9 cellular contexts compared by ENCODE assay signal in genomic region chr19:50639121-50640112, GRCh38. TPM values are rescaled to one million over a fixed set of nuclear protein-coding genes. Genes with fewer than 3 reads are reported as not detected.
DNase-seq lines count a peak whose midpoint lies in the region; ATAC-seq lines count a peak whose summit lies in the region.
"Had no signal": no experiment of that assay in that cellular context is flagged by ENCODE, and none has a peak within 500 bp of the region (broad histone marks: within the 10 kb centered on the region; RNA-seq: fewer than 3 reads in every experiment).

A gene with protein sequence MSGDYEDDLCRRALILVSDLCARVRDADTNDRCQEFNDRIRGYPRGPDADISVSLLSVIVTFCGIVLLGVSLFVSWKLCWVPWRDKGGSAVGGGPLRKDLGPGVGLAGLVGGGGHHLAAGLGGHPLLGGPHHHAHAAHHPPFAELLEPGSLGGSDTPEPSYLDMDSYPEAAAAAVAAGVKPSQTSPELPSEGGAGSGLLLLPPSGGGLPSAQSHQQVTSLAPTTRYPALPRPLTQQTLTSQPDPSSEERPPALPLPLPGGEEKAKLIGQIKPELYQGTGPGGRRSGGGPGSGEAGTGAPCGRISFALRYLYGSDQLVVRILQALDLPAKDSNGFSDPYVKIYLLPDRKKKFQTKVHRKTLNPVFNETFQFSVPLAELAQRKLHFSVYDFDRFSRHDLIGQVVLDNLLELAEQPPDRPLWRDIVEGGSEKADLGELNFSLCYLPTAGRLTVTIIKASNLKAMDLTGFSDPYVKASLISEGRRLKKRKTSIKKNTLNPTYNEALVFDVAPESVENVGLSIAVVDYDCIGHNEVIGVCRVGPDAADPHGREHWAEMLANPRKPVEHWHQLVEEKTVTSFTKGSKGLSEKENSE (minus strand): TSS chr19:50639881. CDS start chr19:50637411, 2,470 bp downstream.

- H3K27ac ChIP-seq in trophoblast cell (ENCODE audit: low read depth, low read length): no peak within 1 kb of the TSS

- H2BK12ac ChIP-seq in trophoblast cell (ENCODE audit: low read length): no peak within 1 kb of the TSS

- peak; percentile 90 for ATAC-seq in Right ventricle myocardium superior (ENCODE audit: poor library complexity)
- no peak for ATAC-seq in HG03095 (IDR thresholded peaks at IDR 0.05; ENCODE audit: unreplicated experiment)
- ATAC-seq in HG03139 (IDR thresholded peaks at IDR 0.05; ENCODE audit: unreplicated experiment): no peak
- ATAC-seq in GM18873 (IDR thresholded peaks at IDR 0.05; ENCODE audit: low FRiP score, unreplicated experiment): no peak

- intact Hi-C loops in Right ventricle myocardium superior (cut with DNase I): no loop called here

- no peak within 1 kb of the TSS for H2AK5ac ChIP-seq in trophoblast cell (ENCODE audit: low read length)

- peak within 1 kb of the TSS; percentile 69 for H3K4me3 ChIP-seq in trophoblast cell (ENCODE audit: low read depth, low read length)

- H3K4ac ChIP-seq in trophoblast cell (ENCODE audit: low read depth, low read length): no peak within 1 kb of the TSS

- H3K36me3 ChIP-seq in trophoblast cell (ENCODE audit: control insufficient read depth in 1 of 2, insufficient read depth in 2 of 2, low read length in 2 of 2): no peaks in the 10 kb centered on the region

- H2AFZ ChIP-seq in trophoblast cell (ENCODE audit: insufficient read depth, low read length, poor library complexity): peak within 1 kb of the TSS; percentile 83

- peaks cover 0 to 2% of the 10 kb centered on the region in 2 experiments for H3K4me1 ChIP-seq in trophoblast cell (ENCODE audit: control insufficient read depth in 1 of 2, insufficient read depth in 2 of 2, low read length in 2 of 2)

- H2BK5ac ChIP-seq in trophoblast cell (ENCODE audit: low read depth, low read length, poor library complexity): no peak within 1 kb of the TSS

- H3K9ac ChIP-seq in trophoblast cell (ENCODE audit: low read length): no peak within 1 kb of the TSS

- DNase-seq in DMS79 treated with DMSO at 0.1 percent for 48 hours (lab: John Stamatoyannopoulos, UW) (peak; percentile 63), NCI-H1105 treated with DMSO at 0.1 percent for 48 hours (lab: John Stamatoyannopoulos, UW) (peak; percentile 42), Right ventricle myocardium superior (peak; percentile 70), trophoblast cell (peak in 1 of 2 donors; percentile 10)
- DNase-seq in activated T-cell treated with anti-CD3 and anti-CD28 coated beads, Interleukin-2, amount 50 U/mL, for 48 hours: peak; percentile 39 to 50

- peak within 1 kb of the TSS; percentile 59 for H4K8ac ChIP-seq in trophoblast cell (ENCODE audit: low read depth, low read length)

- peak within 1 kb of the TSS; percentile 49 for H4K12ac ChIP-seq in trophoblast cell (ENCODE audit: low read depth, low read length)

- no peaks in the 10 kb centered on the region for H3K79me2 ChIP-seq in trophoblast cell (ENCODE audit: control insufficient read depth, insufficient read depth, low read length, poor library complexity)

- peaks cover 12% of the 10 kb centered on the region for H3K9me3 ChIP-seq in trophoblast cell (ENCODE audit: insufficient read depth, low read depth, low read length)

- H3K4me2 ChIP-seq in trophoblast cell (ENCODE audit: low read length): peak within 1 kb of the TSS; percentile 98

- H3K18ac ChIP-seq in trophoblast cell (ENCODE audit: low read length): no peak within 1 kb of the TSS

- no peaks in the 10 kb centered on the region for H3K79me1 ChIP-seq in trophoblast cell (ENCODE audit: low read length)

- WGBS in trophoblast cell (ENCODE audit: extremely low coverage, insufficient coverage, insufficient read length): no CpG with 5 or more reads among the region's 76 CpGs

- no peak within 1 kb of the TSS for H3K23ac ChIP-seq in trophoblast cell (ENCODE audit: low read length)

- H4K91ac ChIP-seq in trophoblast cell (ENCODE audit: low read depth, low read length): peak within 1 kb of the TSS; percentile 40

- no peaks in the 10 kb centered on the region for H3K27me3 ChIP-seq in trophoblast cell (ENCODE audit: insufficient read depth, low read length)

- H3K14ac ChIP-seq in trophoblast cell (ENCODE audit: low read length): peak within 1 kb of the TSS; percentile 26

- no peak within 1 kb of the TSS for H2BK120ac ChIP-seq in trophoblast cell (ENCODE audit: insufficient read depth, low read length, poor library complexity)

RNA-seq across cellular contexts. Expression of the gene that starts here (rescaled TPM):
- 0.11 TPM for total RNA-seq in Right ventricle myocardium superior
- polyA plus RNA-seq in trophoblast cell (2013): 0.25 and 0.32 TPM in 2 replicates
- total RNA-seq: pulmonary artery endothelial cell had no signal

Comparison
In these comparisons a context has a peak if more than half of its experiments do, and no peak if none do; other contexts are left out.
1. Peak in DNase-seq and ATAC-seq in Right ventricle myocardium superior; RNA of the gene not detected or under 1 TPM.